In genomic region chr14:77965050-77965449, GRCh38 we compare ENCODE assay signal across 19 cellular contexts.
"Had no signal": no experiment of that assay in that cellular context is flagged by ENCODE, and none has a peak within 500 bp of the region (broad histone marks: within the 10 kb centered on the region; RNA-seq: fewer than 3 reads in every experiment).

No MANE protein-coding gene starts in this region.

- H3K27ac ChIP-seq: colonic mucosa, esophagus muscularis mucosa, foreskin keratinocyte, gastroesophageal sphincter, heart left ventricle, hepatocyte, left lung, lower lobe of right lung had no signal

- H3K4me1 ChIP-seq: colonic mucosa, foreskin keratinocyte, lower lobe of right lung had no signal

- H3K9me3 Mint-ChIP-seq: dendritic cell treated with granulocyte-macrophage colony-stimulating factor and Interleukin-4, amounts not matched to agents 40 ng/mL and 50 ng/mL, for 4 days; mesothelial cell of epicardium; naive B cell had no signal

- H3K4me3 ChIP-seq: mucosa of descending colon had no signal

- FAIRE-seq: endothelial cell of umbilical vein, frontal cortex, keratinocyte had no signal

- DNase-seq: colonic mucosa; cortex of kidney; effector CD8-positive, alpha-beta T cell; heart left ventricle; left cardiac atrium; left lung; left ventricle myocardium superior; lower lobe of right lung; mucosa of descending colon; naive B cell had no signal

- H3K27ac Mint-ChIP-seq: dendritic cell treated with granulocyte-macrophage colony-stimulating factor and Interleukin-4, amounts not matched to agents 40 ng/mL and 50 ng/mL, for 4 days; mesothelial cell of epicardium had no signal

- H3K36me3 Mint-ChIP-seq: mesothelial cell of epicardium, naive B cell had no signal

- H3K79me2 ChIP-seq: hepatocyte had no signal

- H3K27me3 ChIP-seq: colonic mucosa had no signal

- H3K36me3 ChIP-seq: colonic mucosa, esophagus muscularis mucosa, gastroesophageal sphincter, heart left ventricle, left lung, lower lobe of right lung had no signal

- H3K9me3 ChIP-seq: colonic mucosa, esophagus muscularis mucosa, gastroesophageal sphincter, heart left ventricle, left lung, lower lobe of right lung, mucosa of descending colon had no signal

- ATAC-seq: gastroesophageal sphincter had no signal
